Comparison of ENCODE assay signal across 11 cellular contexts in the genomic region with DNA sequence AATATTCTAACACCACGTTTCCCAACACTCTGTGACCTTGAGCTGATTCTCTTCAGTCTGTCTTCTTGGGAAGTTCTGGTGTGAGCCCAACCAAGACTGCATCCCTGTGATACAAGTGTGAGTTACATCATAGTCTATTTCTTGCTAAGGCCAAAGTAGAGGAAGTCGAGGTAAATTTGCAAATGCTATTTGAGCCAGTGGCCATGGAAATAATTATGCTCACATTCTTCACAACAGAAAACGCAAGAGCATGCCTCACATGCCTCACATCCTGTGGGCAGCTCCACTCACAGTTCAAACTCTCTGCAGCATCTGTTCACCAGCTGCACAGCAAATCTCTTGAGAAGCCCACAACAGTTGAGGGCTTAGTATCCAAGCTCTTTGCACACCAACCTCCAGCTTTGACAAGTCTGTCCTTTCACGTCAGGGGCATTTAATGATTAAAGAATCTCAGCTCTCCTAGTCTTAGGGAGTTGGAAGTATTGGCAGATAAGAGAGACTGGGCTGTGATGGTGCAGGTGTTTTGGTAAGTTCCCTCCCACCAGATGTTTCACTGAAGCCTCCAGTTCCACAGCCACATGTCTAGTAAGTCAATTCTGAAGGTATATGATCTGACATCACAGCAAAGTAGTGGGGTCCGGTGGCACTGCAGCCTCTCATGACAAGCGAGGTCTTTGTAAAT.
DNase-seq lines count a peak whose midpoint lies in the region; ATAC-seq, FAIRE-seq and TF ChIP-seq lines count a peak whose summit lies in the region.
"Had no signal": no experiment of that assay in that cellular context is flagged by ENCODE, and none has a peak within 500 bp of the region (broad histone marks: within the 10 kb centered on the region; RNA-seq: fewer than 3 reads in every experiment).

No MANE protein-coding gene starts in this region.

- H3K36me3 Mint-ChIP-seq in stimulated activated memory B cell treated with anti-CD40 and anti-IgM and Interleukin-4, amounts not matched to agents 10 μg/mL and 1 μg/mL and 100 μg/mL, for 72 hours: no peaks in the 10 kb centered on the region
- H3K36me3 Mint-ChIP-seq: natural killer cell had no signal

- H3K4me1 ChIP-seq in mucosa of descending colon (ENCODE audit: low read depth): no peaks in the 10 kb centered on the region

- intact Hi-C loops in mucosa of descending colon (cut with DNase I, micrococcal nuclease): no loop called here

- H3K4me3 Mint-ChIP-seq in stimulated activated memory B cell treated with anti-CD40 and anti-IgM and Interleukin-4, amounts not matched to agents 10 μg/mL and 1 μg/mL and 100 μg/mL, for 72 hours: no peak overlapping the region
- H3K4me3 Mint-ChIP-seq: natural killer cell had no signal

- ATAC-seq in stimulated activated memory B cell treated with anti-CD40 and anti-IgM and Interleukin-4, amounts not matched to agents 10 μg/mL and 1 μg/mL and 100 μg/mL, for 72 hours: peak; percentile 28
- no peak for ATAC-seq in mucosa of descending colon
- ATAC-seq: natural killer cell, PC-3 had no signal

- no peak for TF ChIP-seq CTCF in mucosa of descending colon (IDR thresholded peaks at IDR 0.05)

- H3K9me3 ChIP-seq in mucosa of descending colon: no peaks in the 10 kb centered on the region

- H3K27me3 Mint-ChIP-seq in stimulated activated memory B cell treated with anti-CD40 and anti-IgM and Interleukin-4, amounts not matched to agents 10 μg/mL and 1 μg/mL and 100 μg/mL, for 72 hours: peaks cover 9% of the 10 kb centered on the region

- no peaks in the 10 kb centered on the region for H3K9me3 Mint-ChIP-seq in stimulated activated memory B cell treated with anti-CD40 and anti-IgM and Interleukin-4, amounts not matched to agents 10 μg/mL and 1 μg/mL and 100 μg/mL, for 72 hours
- H3K9me3 Mint-ChIP-seq: natural killer cell had no signal

- no peak overlapping the region for H3K27ac Mint-ChIP-seq in stimulated activated memory B cell treated with anti-CD40 and anti-IgM and Interleukin-4, amounts not matched to agents 10 μg/mL and 1 μg/mL and 100 μg/mL, for 72 hours
- H3K27ac Mint-ChIP-seq: natural killer cell had no signal

- no peak for FAIRE-seq in GM12892 (lab: Jason Lieb, UNC)

- H3K4me3 ChIP-seq in mucosa of descending colon: no peak overlapping the region

- no peaks in the 10 kb centered on the region for H3K36me3 ChIP-seq in mucosa of descending colon (ENCODE audit: low read depth)

- peak; percentile 43 for DNase-seq in SKM-1 treated with dmso at 0.1 percent for 144 hours (lab: John Stamatoyannopoulos, UW; ENCODE audit: unreplicated experiment)
- no peak for DNase-seq in SKM-1 (lab: John Stamatoyannopoulos, UW; ENCODE audit: unreplicated experiment)
- peak; percentile 93 for DNase-seq in HS-5 (ENCODE audit: low read depth)
- peak; percentile 92 for DNase-seq in fibroblast of gingiva (ENCODE audit: low read depth)
- DNase-seq in mucosa of descending colon: no peak
- no peak for DNase-seq in GM19240 (ENCODE audit: insufficient read length, low spot score)
- no peak for DNase-seq in GM12892 (ENCODE audit: insufficient read length)
- DNase-seq: activated CD4-positive, alpha-beta T cell treated with anti-CD3 and anti-CD28 coated beads for 48 hours; natural killer cell; PC-3 had no signal

- H3K4me1 Mint-ChIP-seq in stimulated activated memory B cell treated with anti-CD40 and anti-IgM and Interleukin-4, amounts not matched to agents 10 μg/mL and 1 μg/mL and 100 μg/mL, for 72 hours: peaks cover 4% of the 10 kb centered on the region
- H3K4me1 Mint-ChIP-seq: natural killer cell had no signal

- TF ChIP-seq POLR2A in GM12892 (IDR thresholded peaks at IDR 0.05; ENCODE audit: low read depth, low read length): no peak

Comparison
In these comparisons a context has a peak if more than half of its experiments do, and no peak if none do; other contexts are left out.
1. DNase-seq: peak in SKM-1 treated with dmso at 0.1 percent for 144 hours (single experiment), HS-5 (single experiment) and fibroblast of gingiva (single experiment); none in SKM-1 (single experiment), mucosa of descending colon (0 of 3), GM19240 (single experiment) and GM12892 (single experiment).